9 cellular contexts compared by ENCODE assay signal in the genomic region with DNA sequence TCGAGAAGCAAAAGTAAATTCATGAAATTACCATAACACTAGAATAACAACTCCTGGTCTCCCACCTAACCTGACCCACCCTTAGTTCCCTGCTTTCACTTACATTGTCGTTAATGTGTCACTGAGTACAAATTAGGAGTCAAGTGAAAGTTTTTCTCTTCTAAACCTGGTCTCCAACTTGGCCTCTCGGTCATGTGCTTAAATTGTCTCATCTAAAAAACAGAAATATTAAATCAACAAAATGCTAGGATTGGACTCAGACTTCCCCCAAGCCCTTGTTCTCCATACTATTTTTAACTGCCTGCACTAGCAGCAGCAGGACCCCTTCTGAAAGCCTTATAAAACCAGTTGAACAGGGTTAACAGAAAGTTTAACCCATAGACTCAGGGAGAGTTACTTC. TPM values are rescaled to one million over a fixed set of nuclear protein-coding genes. Genes with fewer than 3 reads are reported as not detected.
DNase-seq lines count a peak whose midpoint lies in the region; ATAC-seq, FAIRE-seq and TF ChIP-seq lines count a peak whose summit lies in the region.
"Had no signal": no experiment of that assay in that cellular context is flagged by ENCODE, and none has a peak within 500 bp of the region (broad histone marks: within the 10 kb centered on the region; RNA-seq: fewer than 3 reads in every experiment).

No MANE protein-coding gene starts in this region.

- H3K4me3 Mint-ChIP-seq in CD4-positive, alpha-beta T cell, result peak overlapping the region; percentile 100
- peak overlapping the region; percentile 99 for H3K4me3 Mint-ChIP-seq in HFFc6
- H3K4me3 Mint-ChIP-seq in central memory CD8-positive, alpha-beta T cell, result peak overlapping the region; percentile 89

- H3K27me3 Mint-ChIP-seq in CD4-positive, alpha-beta T cell, result peaks cover 15% of the 10 kb centered on the region
- H3K27me3 Mint-ChIP-seq in HFFc6 (ENCODE audit: insufficient read depth), result peaks cover 11% of the 10 kb centered on the region
- no peaks in the 10 kb centered on the region for H3K27me3 Mint-ChIP-seq in central memory CD8-positive, alpha-beta T cell

- no peak for TF ChIP-seq CTCF in CD4-positive, alpha-beta T cell (IDR thresholded peaks at IDR 0.05)
- no peak for TF ChIP-seq CTCF in HFFc6 (IDR thresholded peaks at IDR 0.05)

- H3K27me3 ChIP-seq in CD4-positive, alpha-beta T cell (ENCODE audit: control insufficient read depth, insufficient read depth, low read length), result no peaks in the 10 kb centered on the region
- no peaks in the 10 kb centered on the region for H3K27me3 ChIP-seq in neuron (ENCODE audit: insufficient read depth, low read length)

- H3K4me1 ChIP-seq in neuron (ENCODE audit: insufficient read depth, low read length), result peaks cover 18% of the 10 kb centered on the region

- DNase-seq in CD4-positive, alpha-beta T cell, result no peak
- no peak for DNase-seq in HFFc6
- no peak for DNase-seq in central memory CD8-positive, alpha-beta T cell (ENCODE audit: low spot score in 2 of 2)
- no peak for DNase-seq in DMS53 treated with DMSO at 0.1 percent for 48 hours (lab: John Stamatoyannopoulos, UW; ENCODE audit: unreplicated experiment)
- no peak for DNase-seq in occipital lobe (lab: John Stamatoyannopoulos, UW)
- no peak for DNase-seq in stimulated activated naive CD4-positive, alpha-beta T cell treated with Interleukin-2 at 50 U/mL for 16 hours (lab: John Stamatoyannopoulos, UW)
- DNase-seq in RCC 7860 (ENCODE audit: low spot score), result no peak
- DNase-seq: NCI-H1092 treated with DMSO at 0.1 percent for 48 hours had no signal

- H3K27ac Mint-ChIP-seq in CD4-positive, alpha-beta T cell, result peak overlapping the region; percentile 99
- H3K27ac Mint-ChIP-seq in HFFc6, result peak overlapping the region; percentile 97
- H3K27ac Mint-ChIP-seq in central memory CD8-positive, alpha-beta T cell (ENCODE audit: low read depth), result peak overlapping the region; percentile 99

- intact Hi-C loops in CD4-positive, alpha-beta T cell (cut with DNase I, micrococcal nuclease), result loop anchor here (1.0 to 10.0 kb wide), 11 partner anchors 37 to 765 kb away; no protein-coding TSS in a partner anchor

- no peak overlapping the region for H2AFZ ChIP-seq in neuron (ENCODE audit: low read depth, low read length)

- H3K36me3 Mint-ChIP-seq in CD4-positive, alpha-beta T cell (ENCODE audit: low read depth), result peaks cover 94% of the 10 kb centered on the region
- H3K36me3 Mint-ChIP-seq in HFFc6 (ENCODE audit: low read depth), result peaks cover 27% of the 10 kb centered on the region
- peaks cover 50% of the 10 kb centered on the region for H3K36me3 Mint-ChIP-seq in central memory CD8-positive, alpha-beta T cell (ENCODE audit: insufficient read depth)

- H3K9me3 Mint-ChIP-seq in CD4-positive, alpha-beta T cell, result no peaks in the 10 kb centered on the region
- peaks cover 5% of the 10 kb centered on the region; the same call in 1 of the 2 replicates for H3K9me3 Mint-ChIP-seq in HFFc6
- no peaks in the 10 kb centered on the region for H3K9me3 Mint-ChIP-seq in central memory CD8-positive, alpha-beta T cell

- CTCF ChIA-PET in CD4-positive, alpha-beta T cell (lab: Charles Lee), result interaction anchor here (0.6 to 2.1 kb wide), 2 partner anchors 423 to 461 kb away, joined by 3 to 8 read pairs; no protein-coding TSS in a partner anchor

- no peak overlapping the region for H3K27ac ChIP-seq in CD4-positive, alpha-beta T cell (ENCODE audit: low read depth, low read length)

- H3K9me3 ChIP-seq in CD4-positive, alpha-beta T cell (ENCODE audit: control insufficient read depth, low read length), result no peaks in the 10 kb centered on the region
- no peaks in the 10 kb centered on the region for H3K9me3 ChIP-seq in neuron (ENCODE audit: low read length)

- POLR2A ChIA-PET in CD4-positive, alpha-beta T cell (lab: Charles Lee), result interaction anchor here (0.6 to 7.1 kb wide), 19 partner anchors 9 to 447 kb away, joined by 3 to 298 read pairs (median 70); no protein-coding TSS in a partner anchor

- H3K4me1 Mint-ChIP-seq in CD4-positive, alpha-beta T cell (ENCODE audit: low read depth), result peaks cover 45% of the 10 kb centered on the region
- H3K4me1 Mint-ChIP-seq in HFFc6 (ENCODE audit: low read depth), result peaks cover 24% of the 10 kb centered on the region
- H3K4me1 Mint-ChIP-seq in central memory CD8-positive, alpha-beta T cell, result peaks cover 31% of the 10 kb centered on the region

- no peak for FAIRE-seq in RCC 7860 (lab: Jason Lieb, UNC)

- no peak for ATAC-seq in CD4-positive, alpha-beta T cell (ENCODE audit: poor library complexity)
- no peak for ATAC-seq in central memory CD8-positive, alpha-beta T cell (replicated peaks; ENCODE audit: extremely low read depth, poor library complexity, severe bottlenecking)

- H3K36me3 ChIP-seq in neuron (ENCODE audit: insufficient read depth, low read length), result peaks cover 14% of the 10 kb centered on the region

- H3K4me3 ChIP-seq in neuron (ENCODE audit: low read length), result peak overlapping the region; percentile 68

RNA-seq across cellular contexts. Expression of a gene that starts 1.8 kb away (rescaled TPM):
- total RNA-seq in CD4-positive, alpha-beta T cell, result 1,000 to 10,000 TPM; 1,698 to 1,774 TPM
- 10 to 100 TPM; 38.7 to 49.9 (median 45.3) TPM for total RNA-seq in HFFc6 (2021; fragmentation: NEBNext Ultra II Directional; extraction: Animal tissue kit (Norgen Biotek cat#: 25700))
- total RNA-seq in occipital lobe, result 22.8 TPM

Comparison
In these comparisons a context has a peak if more than half of its experiments do, and no peak if none do; other contexts are left out.
1. RNA of a gene that starts 1.8 kb away (total RNA-seq): 1,698 to 1,774 TPM in CD4-positive, alpha-beta T cell; 38.7 to 49.9 TPM in HFFc6 and 22.8 TPM in occipital lobe (single experiment); every median in the first group is over 10 times any median in the second.
2. Peak in every context shown above with its lines, with median percentiles within 50 percentile points of each other: H3K27ac Mint-ChIP-seq and H3K4me3 Mint-ChIP-seq.